In the genomic region with DNA sequence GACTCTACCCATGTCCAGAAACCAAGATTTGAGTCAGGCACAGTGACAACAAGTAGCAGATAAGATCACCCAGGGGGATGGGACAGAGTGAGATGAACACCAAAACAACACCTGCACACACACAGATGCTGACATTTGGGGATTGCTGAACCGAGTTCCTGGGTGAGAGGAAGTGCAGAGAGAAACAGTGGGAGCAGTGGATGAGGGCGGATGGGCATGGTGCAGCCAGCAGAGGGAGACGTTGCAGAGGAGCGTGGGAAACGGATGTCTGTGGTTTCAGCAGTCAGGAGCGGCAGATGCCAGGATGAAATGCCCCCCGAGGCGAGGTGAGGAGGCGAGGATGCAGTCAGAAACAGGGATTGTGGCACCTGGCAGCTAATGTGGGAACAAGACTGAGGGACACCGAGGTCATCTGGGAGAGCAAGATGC, we compare ENCODE assay signal across 11 cellular contexts.
DNase-seq lines count a peak whose midpoint lies in the region; ATAC-seq and TF ChIP-seq lines count a peak whose summit lies in the region.
"Had no signal": no experiment of that assay in that cellular context is flagged by ENCODE, and none has a peak within 500 bp of the region (broad histone marks: within the 10 kb centered on the region; RNA-seq: fewer than 3 reads in every experiment).

No MANE protein-coding gene starts in this region.

- no peaks in the 10 kb centered on the region for H3K36me3 ChIP-seq in cardiac muscle cell
- H3K36me3 ChIP-seq: prostate gland, vagina had no signal

- H3K4me3 ChIP-seq in cardiac muscle cell (no peak overlapping the region), right cardiac atrium (ENCODE audit: low read length) (no peak overlapping the region), NB4 (ENCODE audit: low read depth, low read length) (no peak overlapping the region), choroid plexus epithelial cell (ENCODE audit: low read depth, low read length) (no peak overlapping the region), lower leg skin (ENCODE audit: low read depth, poor library complexity, severe bottlenecking) (no peak overlapping the region)
- H3K4me3 ChIP-seq: prostate gland, vagina had no signal

- H3K27ac ChIP-seq in cardiac muscle cell (no peak overlapping the region), right cardiac atrium (ENCODE audit: low read length) (no peak overlapping the region)
- H3K27ac ChIP-seq: prostate gland, vagina had no signal

- H3K27me3 ChIP-seq in cardiac muscle cell (no peaks in the 10 kb centered on the region), right cardiac atrium (ENCODE audit: control insufficient read depth, insufficient read depth) (no peaks in the 10 kb centered on the region)
- H3K27me3 ChIP-seq: vagina had no signal

- DNase-seq in cardiac muscle cell (ENCODE audit: low read depth in 1 of 2, low spot score in 1 of 2), result peak; percentile 9 to 13
- no peak for DNase-seq in right cardiac atrium
- DNase-seq in NB4 (ENCODE audit: low read depth), result no peak
- DNase-seq in choroid plexus epithelial cell (ENCODE audit: low read depth), result peak; percentile 57
- no peak for DNase-seq in stimulated activated naive CD8-positive, alpha-beta T cell treated with anti-CD3 and anti-CD28 coated beads, Interleukin-15, amount 100 ng/mL, for 72 hours
- no peak for DNase-seq in T-helper 9 cell
- DNase-seq in mucosa of gallbladder (ENCODE audit: low spot score), result no peak
- DNase-seq in lower leg skin (ENCODE audit: low spot score in 2 of 2), result no peak

- no peaks in the 10 kb centered on the region for H3K27me3 Mint-ChIP-seq in stimulated activated naive CD8-positive, alpha-beta T cell treated with anti-CD3 and anti-CD28 coated beads, Interleukin-15, amount 100 ng/mL, for 72 hours
- H3K27me3 Mint-ChIP-seq: T-cell had no signal

- peaks cover 29% of the 10 kb centered on the region for H3K4me1 Mint-ChIP-seq in stimulated activated naive CD8-positive, alpha-beta T cell treated with anti-CD3 and anti-CD28 coated beads, Interleukin-15, amount 100 ng/mL, for 72 hours

- peak overlapping the region in 1 of 2 donors; percentile 77 for H3K27ac Mint-ChIP-seq in stimulated activated naive CD8-positive, alpha-beta T cell treated with anti-CD3 and anti-CD28 coated beads, Interleukin-15, amount 100 ng/mL, for 72 hours

- 60% methylated on average over 10 of the region's 10 CpGs for WGBS in right cardiac atrium
- 60 to 79% methylated on average over 10 of the region's 10 CpGs for WGBS in lower leg skin, 2 donors

- H3K4me1 ChIP-seq in cardiac muscle cell (ENCODE audit: low read depth) (no peaks in the 10 kb centered on the region), right cardiac atrium (ENCODE audit: control insufficient read depth, insufficient read depth, low read length) (no peaks in the 10 kb centered on the region)
- H3K4me1 ChIP-seq: prostate gland, vagina had no signal

- peak overlapping the region; percentile 1 to 46 for H3K4me3 Mint-ChIP-seq in stimulated activated naive CD8-positive, alpha-beta T cell treated with anti-CD3 and anti-CD28 coated beads, Interleukin-15, amount 100 ng/mL, for 72 hours

- no peaks in the 10 kb centered on the region for H3K9me3 ChIP-seq in cardiac muscle cell (ENCODE audit: low read depth)
- H3K9me3 ChIP-seq in right cardiac atrium (ENCODE audit: control insufficient read depth, low read length), result no peaks in the 10 kb centered on the region
- H3K9me3 ChIP-seq: prostate gland, vagina had no signal

- peak; percentile 42 for TF ChIP-seq CTCF in cardiac muscle cell (IDR thresholded peaks at IDR 0.05; ENCODE audit: low read depth, low read length)
- TF ChIP-seq CTCF in NB4 (IDR thresholded peaks at IDR 0.05; ENCODE audit: low read depth, low read length), result peak; percentile 6
- peak; percentile 68 for TF ChIP-seq CTCF in choroid plexus epithelial cell (conservative IDR thresholded peaks at IDR 0.05; ENCODE audit: low read depth, low read length)
- TF ChIP-seq CTCF in lower leg skin (IDR thresholded peaks at IDR 0.05), result no peak

- no peaks in the 10 kb centered on the region for H3K9me3 Mint-ChIP-seq in stimulated activated naive CD8-positive, alpha-beta T cell treated with anti-CD3 and anti-CD28 coated beads, Interleukin-15, amount 100 ng/mL, for 72 hours
- H3K9me3 Mint-ChIP-seq: T-cell had no signal

- TF ChIP-seq POLR2A in NB4 (IDR thresholded peaks at IDR 0.05; ENCODE audit: extremely low read depth, insufficient read length) (no peak), lower leg skin (IDR thresholded peaks at IDR 0.05) (no peak)

- ATAC-seq in right cardiac atrium, result no peak
- no peak for ATAC-seq in stimulated activated naive CD8-positive, alpha-beta T cell treated with anti-CD3 and anti-CD28 coated beads, Interleukin-15, amount 100 ng/mL, for 72 hours

- intact Hi-C loops in right cardiac atrium (cut with DNase I) (no loop called here), lower leg skin (cut with DNase I; ENCODE audit: low total_unique reads) (no loop called here)

Comparison
In these comparisons a context has a peak if more than half of its experiments do, and no peak if none do; other contexts are left out.
1. DNase-seq: peak in cardiac muscle cell (2 of 2) and choroid plexus epithelial cell (single experiment); none in right cardiac atrium (0 of 3), NB4 (single experiment), stimulated activated naive CD8-positive, alpha-beta T cell treated with anti-CD3 and anti-CD28 coated beads, Interleukin-15, amount 100 ng/mL, for 72 hours (0 of 2), T-helper 9 cell (single experiment), mucosa of gallbladder (single experiment) and lower leg skin (0 of 2).
2. CTCF ChIP-seq: peak in cardiac muscle cell (single experiment), NB4 (single experiment) and choroid plexus epithelial cell (single experiment); none in lower leg skin (0 of 3).